1 cellular context compared by ENCODE assay signal in genomic region chr10:71553371-71553900, GRCh38.
TF ChIP-seq lines count a peak whose summit lies in the region.

No MANE protein-coding gene starts in this region.

TF ChIP-seq in WTC11, 78 proteins besides CTCF, POLR2A, EP300 and RAD21 (continued from another document):
- TF ChIP-seq PRDM15 (CRISPR knock-in tag; IDR thresholded peaks at IDR 0.05): no peak
